Comparison of ENCODE assay signal across 9 cellular contexts in the genomic region with DNA sequence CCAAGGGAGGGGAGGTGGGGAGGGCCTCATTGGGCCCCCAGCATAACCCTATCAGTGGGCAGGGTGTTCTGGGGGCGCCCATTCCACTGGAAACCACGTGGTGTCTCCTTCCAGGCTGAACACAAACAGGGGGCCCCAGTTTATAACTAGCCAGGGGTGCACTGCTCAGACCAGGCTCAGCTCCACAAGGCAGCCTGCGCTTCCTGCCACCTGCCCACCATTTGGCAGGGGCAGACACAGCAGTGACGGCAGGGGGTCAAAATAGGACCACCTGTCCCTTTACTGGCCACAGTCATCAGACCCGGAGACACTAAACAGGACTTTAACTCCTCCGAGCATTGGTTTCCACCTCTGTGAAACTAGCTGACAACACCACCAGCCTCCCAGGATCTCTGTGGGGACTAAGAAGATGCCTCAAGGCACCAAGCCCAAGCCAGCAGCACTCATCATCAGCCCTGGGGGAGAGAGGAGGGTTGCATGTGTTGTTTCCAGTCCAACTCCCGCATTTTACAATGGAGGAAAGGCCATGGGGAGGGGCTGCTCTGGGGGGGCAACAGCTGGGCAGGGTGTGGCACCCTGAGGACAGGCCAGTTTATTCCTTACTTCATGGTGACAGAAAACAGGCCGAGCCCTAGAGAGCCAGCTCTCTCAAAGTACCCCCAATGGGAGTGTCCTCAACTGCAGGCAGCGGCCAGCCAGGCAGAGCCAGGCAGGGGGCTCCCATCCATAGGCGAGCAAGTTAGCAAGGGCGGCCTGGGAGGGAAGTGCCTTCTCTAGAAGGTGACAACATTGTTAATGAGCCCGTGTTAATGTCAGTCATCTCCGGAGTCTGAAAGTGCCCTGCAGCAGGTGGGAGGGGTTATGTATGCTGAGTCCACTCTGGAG.
A peak's percentile ranks its signal among the peaks of the same experiment; 100 is the strongest.
DNase-seq lines count a peak whose midpoint lies in the region; ATAC-seq and TF ChIP-seq lines count a peak whose summit lies in the region.
"Had no signal": no experiment of that assay in that cellular context is flagged by ENCODE, and none has a peak within 500 bp of the region (broad histone marks: within the 10 kb centered on the region; RNA-seq: fewer than 3 reads in every experiment).

No MANE protein-coding gene starts in this region.

- no peak overlapping the region for H3K4me3 ChIP-seq in skin epidermis

- peak overlapping the region in 19 of 21 experiments; percentile 29 to 89 (median 70) for H3K27ac ChIP-seq in skin epidermis
- no peak overlapping the region for H3K27ac ChIP-seq in caudate nucleus (ENCODE audit: low read depth, low read length)

- H3K9me3 Mint-ChIP-seq in natural killer cell, result no peaks in the 10 kb centered on the region

- no peak for TF ChIP-seq CTCF in natural killer cell (IDR thresholded peaks at IDR 0.05)

- H3K4me3 Mint-ChIP-seq in natural killer cell, result no peak overlapping the region

- no peak overlapping the region for H3K27ac Mint-ChIP-seq in natural killer cell

- intact Hi-C loops in natural killer cell (cut with micrococcal nuclease), result no loop called here

- ATAC-seq in HG03439 (IDR thresholded peaks at IDR 0.05; ENCODE audit: unreplicated experiment) (no peak), natural killer cell (no peak)

- H3K4me1 Mint-ChIP-seq in natural killer cell, result peaks cover 0 to 6% of the 10 kb centered on the region in 2 donors

- no peaks in the 10 kb centered on the region for H3K27me3 Mint-ChIP-seq in natural killer cell (ENCODE audit: low read depth in 2 of 2)

- DNase-seq in ELR (ENCODE audit: low read depth), result peak; percentile 71
- peak; percentile 49 for DNase-seq in T1000 (lab: John Stamatoyannopoulos, UW)
- peak; percentile 53 for DNase-seq in left kidney (ENCODE audit: low read depth, low spot score)
- DNase-seq in activated T-cell treated with anti-CD3 and anti-CD28 coated beads for 4 hours, result no peak
- no peak for DNase-seq in natural killer cell
- no peak for DNase-seq in caudate nucleus (lab: John Stamatoyannopoulos, UW)
- DNase-seq: Calu3 had no signal

- no peaks in the 10 kb centered on the region for H3K36me3 Mint-ChIP-seq in natural killer cell

Comparison
In these comparisons a context has a peak if more than half of its experiments do, and no peak if none do; other contexts are left out.
1. DNase-seq: peak in ELR (single experiment), T1000 (single experiment) and left kidney (single experiment); none in activated T-cell treated with anti-CD3 and anti-CD28 coated beads for 4 hours (single experiment), natural killer cell (single experiment) and caudate nucleus (0 of 61).